Comparison of ENCODE assay signal across 8 cellular contexts in genomic region chrX:129980540-129981206, GRCh38. TPM values are rescaled to one million over a fixed set of nuclear protein-coding genes. Genes with fewer than 3 reads are reported as not detected.
DNase-seq lines count a peak whose midpoint lies in the region; ATAC-seq and TF ChIP-seq lines count a peak whose summit lies in the region.

No MANE protein-coding gene starts in this region.

- intact Hi-C loops in CD4-positive, alpha-beta T cell (cut with DNase I, micrococcal nuclease): no loop called here

- H3K4me3 Mint-ChIP-seq in CD4-positive, alpha-beta T cell: no peak overlapping the region
- H3K4me3 Mint-ChIP-seq in activated naive CD8-positive, alpha-beta T cell treated with anti-CD3 and anti-CD28 coated beads for 36 hours: no peak overlapping the region
- H3K4me3 Mint-ChIP-seq in stimulated activated naive CD8-positive, alpha-beta T cell treated with anti-CD3 and anti-CD28 coated beads, Interleukin-15, Interleukin-2, amounts not matched to agents 100 ng/mL and 50 ng/mL, for 24 hours: peak overlapping the region; percentile 76

- POLR2A ChIA-PET in CD4-positive, alpha-beta T cell (lab: Charles Lee): interaction anchor here (1.8 kb wide), 1 partner anchor 19 kb away, joined by 8 read pairs; no protein-coding TSS in a partner anchor

- no peak for TF ChIP-seq CTCF in CD4-positive, alpha-beta T cell (IDR thresholded peaks at IDR 0.05)

- peaks cover 30% of the 10 kb centered on the region for H3K4me1 Mint-ChIP-seq in CD4-positive, alpha-beta T cell (ENCODE audit: low read depth)
- peaks cover 11% of the 10 kb centered on the region for H3K4me1 Mint-ChIP-seq in activated naive CD8-positive, alpha-beta T cell treated with anti-CD3 and anti-CD28 coated beads for 36 hours
- peaks cover 15% of the 10 kb centered on the region for H3K4me1 Mint-ChIP-seq in stimulated activated naive CD8-positive, alpha-beta T cell treated with anti-CD3 and anti-CD28 coated beads, Interleukin-15, Interleukin-2, amounts not matched to agents 100 ng/mL and 50 ng/mL, for 24 hours (ENCODE audit: low read depth)

- CTCF ChIA-PET in CD4-positive, alpha-beta T cell (lab: Charles Lee): no interaction called here

- H3K27ac ChIP-seq in CD4-positive, alpha-beta T cell (ENCODE audit: low read depth, low read length): no peak overlapping the region

- no peaks in the 10 kb centered on the region for H3K36me3 Mint-ChIP-seq in CD4-positive, alpha-beta T cell (ENCODE audit: low read depth)
- H3K36me3 Mint-ChIP-seq in activated naive CD8-positive, alpha-beta T cell treated with anti-CD3 and anti-CD28 coated beads for 36 hours: no peaks in the 10 kb centered on the region
- no peaks in the 10 kb centered on the region for H3K36me3 Mint-ChIP-seq in stimulated activated naive CD8-positive, alpha-beta T cell treated with anti-CD3 and anti-CD28 coated beads, Interleukin-15, Interleukin-2, amounts not matched to agents 100 ng/mL and 50 ng/mL, for 24 hours (ENCODE audit: low read depth)

- no peak for ATAC-seq in CD4-positive, alpha-beta T cell (ENCODE audit: poor library complexity)
- no peak for ATAC-seq in GM21786 (IDR thresholded peaks at IDR 0.05; ENCODE audit: unreplicated experiment)
- ATAC-seq in HG02973 (IDR thresholded peaks at IDR 0.05; ENCODE audit: unreplicated experiment): no peak

- no peaks in the 10 kb centered on the region for H3K9me3 ChIP-seq in CD4-positive, alpha-beta T cell (ENCODE audit: control insufficient read depth, low read length)

- peak in 1 of 10 experiments; percentile 5 for DNase-seq in CD4-positive, alpha-beta T cell
- DNase-seq in activated naive CD8-positive, alpha-beta T cell treated with anti-CD3 and anti-CD28 coated beads for 36 hours: peak; percentile 34
- DNase-seq in iPS-NIHi7 (ENCODE audit: extremely low spot score): peak; percentile 75
- DNase-seq in SHP77 (lab: John Stamatoyannopoulos, UW): no peak

- no peaks in the 10 kb centered on the region for H3K9me3 Mint-ChIP-seq in CD4-positive, alpha-beta T cell
- H3K9me3 Mint-ChIP-seq in activated naive CD8-positive, alpha-beta T cell treated with anti-CD3 and anti-CD28 coated beads for 36 hours: no peaks in the 10 kb centered on the region
- no peaks in the 10 kb centered on the region for H3K9me3 Mint-ChIP-seq in stimulated activated naive CD8-positive, alpha-beta T cell treated with anti-CD3 and anti-CD28 coated beads, Interleukin-15, Interleukin-2, amounts not matched to agents 100 ng/mL and 50 ng/mL, for 24 hours

- no peaks in the 10 kb centered on the region for H3K27me3 ChIP-seq in CD4-positive, alpha-beta T cell (ENCODE audit: control insufficient read depth, insufficient read depth, low read length)

- H3K27ac Mint-ChIP-seq in CD4-positive, alpha-beta T cell: peak overlapping the region; percentile 69
- H3K27ac Mint-ChIP-seq in activated naive CD8-positive, alpha-beta T cell treated with anti-CD3 and anti-CD28 coated beads for 36 hours: no peak overlapping the region
- no peak overlapping the region for H3K27ac Mint-ChIP-seq in stimulated activated naive CD8-positive, alpha-beta T cell treated with anti-CD3 and anti-CD28 coated beads, Interleukin-15, Interleukin-2, amounts not matched to agents 100 ng/mL and 50 ng/mL, for 24 hours

- H3K27me3 Mint-ChIP-seq in CD4-positive, alpha-beta T cell: no peaks in the 10 kb centered on the region
- no peaks in the 10 kb centered on the region for H3K27me3 Mint-ChIP-seq in activated naive CD8-positive, alpha-beta T cell treated with anti-CD3 and anti-CD28 coated beads for 36 hours
- H3K27me3 Mint-ChIP-seq in stimulated activated naive CD8-positive, alpha-beta T cell treated with anti-CD3 and anti-CD28 coated beads, Interleukin-15, Interleukin-2, amounts not matched to agents 100 ng/mL and 50 ng/mL, for 24 hours: no peaks in the 10 kb centered on the region

- no peak for TF ChIP-seq RAD21 in Ishikawa (IDR thresholded peaks at IDR 0.05; ENCODE audit: low read depth)

- no peak for TF ChIP-seq EP300 in Ishikawa (IDR thresholded peaks at IDR 0.05; ENCODE audit: borderline replicate concordance)

TF ChIP-seq in Ishikawa, 13 proteins besides CTCF, POLR2A, EP300 and RAD21:
- TF ChIP-seq MAX (IDR thresholded peaks at IDR 0.05): peak; percentile 4; the same call in 1 of the 2 replicates
- TF ChIP-seq EGR1 (IDR thresholded peaks at IDR 0.05): peak; percentile 61; the same call in 1 of the 2 replicates
- no peak for TF ChIP-seq CEBPB (IDR thresholded peaks at IDR 0.05)
- TF ChIP-seq TCF12 (IDR thresholded peaks at IDR 0.05; ENCODE audit: low read depth): no peak
- TF ChIP-seq FOXM1 (IDR thresholded peaks at IDR 0.05; ENCODE audit: borderline replicate concordance, low read depth): no peak
- TF ChIP-seq TEAD4 (IDR thresholded peaks at IDR 0.05): no peak
- no peak for TF ChIP-seq CREB1 (IDR thresholded peaks at IDR 0.05; ENCODE audit: low read depth)
- TF ChIP-seq ZBTB7A (IDR thresholded peaks at IDR 0.05; ENCODE audit: low read depth): peak; percentile 88
- no peak for TF ChIP-seq REST (IDR thresholded peaks at IDR 0.05; ENCODE audit: low read depth)
TF ChIP-seq in Ishikawa: peak in this region for 3.

RNA-seq across cellular contexts. Expression of gene BCORL1, which starts 1.8 kb away (rescaled TPM):
- total RNA-seq in CD4-positive, alpha-beta T cell: 1 to 10 TPM; 3.4 to 3.5 TPM
- total RNA-seq in activated naive CD8-positive, alpha-beta T cell treated with anti-CD3 and anti-CD28 coated beads for 36 hours: 1 to 10 TPM; 6.8 to 7.3 TPM

Comparison
In these comparisons a context has a peak if more than half of its experiments do, and no peak if none do; other contexts are left out.
1. DNase-seq: peak in activated naive CD8-positive, alpha-beta T cell treated with anti-CD3 and anti-CD28 coated beads for 36 hours (single experiment) and iPS-NIHi7 (single experiment); none in SHP77 (0 of 2).